In the genomic region with DNA sequence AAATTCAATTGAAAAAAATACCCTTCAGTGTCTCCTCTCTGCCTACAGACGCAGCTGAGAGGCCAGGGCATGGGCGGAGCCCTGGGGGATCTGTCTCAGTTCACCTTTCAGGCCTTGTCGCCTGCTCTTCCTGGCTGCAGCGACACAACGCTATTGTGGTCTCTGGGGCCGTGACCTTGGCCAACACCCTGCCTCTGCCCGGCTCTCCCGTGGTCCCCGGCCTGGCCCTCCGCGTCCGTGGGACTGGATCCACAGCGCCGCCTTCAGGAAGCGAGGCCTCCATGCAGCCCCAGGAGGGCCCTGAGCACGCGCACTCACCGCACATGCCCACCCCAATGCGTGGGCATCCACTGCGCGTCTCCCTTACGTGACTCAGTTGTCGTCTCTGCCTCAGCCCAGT, we compare ENCODE assay signal across 13 cellular contexts.
DNase-seq lines count a peak whose midpoint lies in the region; ATAC-seq and TF ChIP-seq lines count a peak whose summit lies in the region.
"Had no signal": no experiment of that assay in that cellular context is flagged by ENCODE, and none has a peak within 500 bp of the region (broad histone marks: within the 10 kb centered on the region; RNA-seq: fewer than 3 reads in every experiment).

No MANE protein-coding gene starts in this region.

- peak; percentile 47 for TF ChIP-seq CTCF in astrocyte of the spinal cord (IDR thresholded peaks at IDR 0.05; ENCODE audit: low read depth, low read length)

- ATAC-seq in stimulated activated naive CD8-positive, alpha-beta T cell treated with anti-CD3 and anti-CD28 coated beads, Interleukin-15, Interleukin-2, amounts not matched to agents 100 U/mL and 50 U/mL, for 24 hours = peak; percentile 40

- peak; percentile 7 for DNase-seq in activated T-cell treated with anti-CD3 and anti-CD28 coated beads for 48 hours (ENCODE audit: low read depth)
- DNase-seq in activated T-cell treated with anti-CD3 and anti-CD28 coated beads for 4 hours = no peak
- DNase-seq in astrocyte of the spinal cord (ENCODE audit: low read depth, low spot score) = no peak
- peak; percentile 78 for DNase-seq in iPS-NIHi11 (ENCODE audit: low spot score)
- DNase-seq in stimulated activated naive CD8-positive, alpha-beta T cell treated with anti-CD3 and anti-CD28 coated beads, Interleukin-15, Interleukin-2, amounts not matched to agents 100 U/mL and 50 U/mL, for 24 hours = peak; percentile 35
- no peak for DNase-seq in GF-D8 (lab: John Stamatoyannopoulos, UW)
- DNase-seq in NCI-H446 (lab: John Stamatoyannopoulos, UW) = no peak
- no peak for DNase-seq in activated CD8-positive, alpha-beta memory T cell treated with anti-CD3 and anti-CD28 coated beads, Interleukin-2, amount 50 U/mL, for 48 hours
- DNase-seq: anterior cingulate cortex, GOT3, MM.1S, NCI-H526 had no signal

- in situ Hi-C loops in astrocyte of the spinal cord (cut with HindIII; ENCODE audit: low sequenced_read_pairs) = no loop called here

- no peak overlapping the region for H3K4me3 ChIP-seq in astrocyte of the spinal cord (ENCODE audit: low read depth, low read length)
- H3K4me3 ChIP-seq: lung had no signal

Comparison
In these comparisons a context has a peak if more than half of its experiments do, and no peak if none do; other contexts are left out.
1. DNase-seq: peak in activated T-cell treated with anti-CD3 and anti-CD28 coated beads for 48 hours (single experiment), iPS-NIHi11 (single experiment) and stimulated activated naive CD8-positive, alpha-beta T cell treated with anti-CD3 and anti-CD28 coated beads, Interleukin-15, Interleukin-2, amounts not matched to agents 100 U/mL and 50 U/mL, for 24 hours (single experiment); none in activated T-cell treated with anti-CD3 and anti-CD28 coated beads for 4 hours (single experiment), astrocyte of the spinal cord (single experiment), GF-D8 (single experiment), NCI-H446 (0 of 2) and activated CD8-positive, alpha-beta memory T cell treated with anti-CD3 and anti-CD28 coated beads, Interleukin-2, amount 50 U/mL, for 48 hours (single experiment).